1 cellular context compared by ENCODE assay signal in genomic region chr3:120092444-120092843, GRCh38.
TF ChIP-seq lines count a peak whose summit lies in the region.

No MANE protein-coding gene starts in this region.

TF ChIP-seq in SK-N-SH, 30 proteins besides CTCF, POLR2A, EP300 and RAD21 (continued from another document):
- no peak for TF ChIP-seq TCF12 (IDR thresholded peaks at IDR 0.05)
- no peak for TF ChIP-seq PBX3 (IDR thresholded peaks at IDR 0.05)
- no peak for TF ChIP-seq REST (IDR thresholded peaks at IDR 0.05; ENCODE audit: low read depth, low read length)
